ENCODE assay signal across 8 cellular contexts in genomic region chr9:15299374-15299939, GRCh38. TPM values are rescaled to one million over a fixed set of nuclear protein-coding genes. Genes with fewer than 3 reads are reported as not detected.
DNase-seq lines count a peak whose midpoint lies in the region; ATAC-seq and TF ChIP-seq lines count a peak whose summit lies in the region.

No MANE protein-coding gene starts in this region.

- no peaks in the 10 kb centered on the region for H3K9me3 Mint-ChIP-seq in osteocyte (ENCODE audit: unreplicated experiment)

- H3K27ac Mint-ChIP-seq in osteocyte (ENCODE audit: unreplicated experiment) = no peak overlapping the region

- no peak for TF ChIP-seq CTCF in osteocyte (IDR thresholded peaks at IDR 0.05)

- DNase-seq in activated T-cell treated with anti-CD3 and anti-CD28 coated beads for 24 hours (ENCODE audit: low read depth) (peak; percentile 55), NCI-H1694 treated with DMSO at 0.1 percent for 48 hours (lab: John Stamatoyannopoulos, UW) (no peak), RPMI8226 (no peak), NOMO-1 treated with dmso at 0.1 percent for 144 hours (lab: John Stamatoyannopoulos, UW; ENCODE audit: unreplicated experiment) (no peak), osteocyte (ENCODE audit: extremely low spot score, unreplicated experiment) (no peak)
- peak; percentile 18 to 37 for DNase-seq in stimulated activated CD4-positive, alpha-beta T cell treated with anti-CD3 and anti-CD28 coated beads, Interleukin-1b, Interleukin-23, amount 100 ng/mL, for 4 hours (ENCODE audit: low read depth in 2 of 2)

- ATAC-seq in GM19395 (IDR thresholded peaks at IDR 0.05; ENCODE audit: unreplicated experiment) (peak; percentile 94), HG03196 (IDR thresholded peaks at IDR 0.05; ENCODE audit: unreplicated experiment) (peak; percentile 85)

- H3K36me3 Mint-ChIP-seq in osteocyte (ENCODE audit: unreplicated experiment) = peaks cover 25% of the 10 kb centered on the region

- H3K27me3 Mint-ChIP-seq in osteocyte (ENCODE audit: unreplicated experiment) = no peaks in the 10 kb centered on the region

- peaks cover 48% of the 10 kb centered on the region for H3K4me1 Mint-ChIP-seq in osteocyte (ENCODE audit: unreplicated experiment)

- no peak overlapping the region for H3K4me3 Mint-ChIP-seq in osteocyte (ENCODE audit: unreplicated experiment)

RNA-seq across cellular contexts. Expression of gene TTC39B, which starts 7.6 kb away (rescaled TPM):
- total RNA-seq in osteocyte = 24.9 and 25.5 TPM in 2 replicates

Comparison
In these comparisons a context has a peak if more than half of its experiments do, and no peak if none do; other contexts are left out.
1. DNase-seq: peak in activated T-cell treated with anti-CD3 and anti-CD28 coated beads for 24 hours (single experiment) and stimulated activated CD4-positive, alpha-beta T cell treated with anti-CD3 and anti-CD28 coated beads, Interleukin-1b, Interleukin-23, amount 100 ng/mL, for 4 hours (2 of 2); none in NCI-H1694 treated with DMSO at 0.1 percent for 48 hours (single experiment), RPMI8226 (single experiment), NOMO-1 treated with dmso at 0.1 percent for 144 hours (single experiment) and osteocyte (single experiment).